Comparison of ENCODE assay signal across 17 cellular contexts in the genomic region with DNA sequence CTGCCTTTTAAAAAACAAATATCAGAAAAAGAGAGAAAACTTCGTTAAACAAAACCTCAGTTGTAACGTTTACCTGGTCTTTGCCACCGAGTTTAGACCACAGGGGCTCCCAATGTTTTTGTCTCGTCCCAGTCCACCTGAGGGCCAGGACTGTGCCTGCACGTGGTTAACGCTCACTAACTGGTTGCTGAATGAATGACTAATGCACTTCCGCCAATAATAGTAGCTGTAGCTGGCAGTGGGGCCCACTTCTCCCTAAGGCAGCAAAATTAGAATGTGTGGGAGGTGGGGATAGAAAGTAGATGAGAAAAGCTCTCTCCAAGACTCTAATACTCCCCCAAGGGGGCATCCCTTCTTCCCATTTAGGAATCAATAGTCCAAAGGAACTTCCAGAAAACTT.
"Had no signal": no experiment of that assay in that cellular context is flagged by ENCODE, and none has a peak within 500 bp of the region (broad histone marks: within the 10 kb centered on the region; RNA-seq: fewer than 3 reads in every experiment).

No MANE protein-coding gene starts in this region.

- H3K9me3 Mint-ChIP-seq: activated naive CD4-positive, alpha-beta T cell treated with anti-CD3 and anti-CD28 coated beads, Interleukin-2, amount 50 U/mL, for 72 hours; activated T-cell treated with anti-CD3 and anti-CD28 coated beads, Interleukin-2, amount 50 U/mL, for 72 hours; dendritic cell treated with granulocyte-macrophage colony-stimulating factor and Interleukin-4, amounts not matched to agents 40 ng/mL and 50 ng/mL, for 4 days had no signal

- DNase-seq: activated CD4-positive, alpha-beta T cell treated with anti-CD3 and anti-CD28 coated beads, Interleukin-2, amount 50 U/mL, for 4 hours; activated gamma-delta T cell treated with Interleukin-2 at 50 U/mL for 16 hours; activated T-cell treated with anti-CD3 and anti-CD28 coated beads, Interleukin-2, amount 50 U/mL, for 72 hours; adrenal gland; effector CD8-positive, alpha-beta T cell; heart left ventricle; right cardiac atrium; stimulated activated CD4-positive, alpha-beta T cell treated with anti-CD3 and anti-CD28 coated beads, Interleukin-2, amount 100 ng/mL, for 48 hours had no signal

- H3K27ac Mint-ChIP-seq: activated naive CD4-positive, alpha-beta T cell treated with anti-CD3 and anti-CD28 coated beads, Interleukin-2, amount 50 U/mL, for 72 hours; activated T-cell treated with anti-CD3 and anti-CD28 coated beads, Interleukin-2, amount 50 U/mL, for 72 hours; dendritic cell treated with granulocyte-macrophage colony-stimulating factor and Interleukin-4, amounts not matched to agents 40 ng/mL and 50 ng/mL, for 4 days; memory B cell had no signal

- H3K4me3 ChIP-seq: adrenal gland, esophagus muscularis mucosa, gastroesophageal sphincter, heart left ventricle, prostate gland, skin epidermis, thoracic aorta, upper lobe of left lung had no signal

- ATAC-seq: activated naive CD4-positive, alpha-beta T cell treated with anti-CD3 and anti-CD28 coated beads, Interleukin-2, amount 50 U/mL, for 72 hours; activated T-cell treated with anti-CD3 and anti-CD28 coated beads, Interleukin-2, amount 50 U/mL, for 72 hours; gastroesophageal sphincter; heart left ventricle; right cardiac atrium had no signal

- H3K4me3 Mint-ChIP-seq: activated T-cell treated with anti-CD3 and anti-CD28 coated beads, Interleukin-2, amount 50 U/mL, for 72 hours; dendritic cell treated with granulocyte-macrophage colony-stimulating factor and Interleukin-4, amounts not matched to agents 40 ng/mL and 50 ng/mL, for 4 days; memory B cell had no signal

- H3K4me1 Mint-ChIP-seq: memory B cell had no signal
